1 cellular context compared by ENCODE assay signal in the genomic region with DNA sequence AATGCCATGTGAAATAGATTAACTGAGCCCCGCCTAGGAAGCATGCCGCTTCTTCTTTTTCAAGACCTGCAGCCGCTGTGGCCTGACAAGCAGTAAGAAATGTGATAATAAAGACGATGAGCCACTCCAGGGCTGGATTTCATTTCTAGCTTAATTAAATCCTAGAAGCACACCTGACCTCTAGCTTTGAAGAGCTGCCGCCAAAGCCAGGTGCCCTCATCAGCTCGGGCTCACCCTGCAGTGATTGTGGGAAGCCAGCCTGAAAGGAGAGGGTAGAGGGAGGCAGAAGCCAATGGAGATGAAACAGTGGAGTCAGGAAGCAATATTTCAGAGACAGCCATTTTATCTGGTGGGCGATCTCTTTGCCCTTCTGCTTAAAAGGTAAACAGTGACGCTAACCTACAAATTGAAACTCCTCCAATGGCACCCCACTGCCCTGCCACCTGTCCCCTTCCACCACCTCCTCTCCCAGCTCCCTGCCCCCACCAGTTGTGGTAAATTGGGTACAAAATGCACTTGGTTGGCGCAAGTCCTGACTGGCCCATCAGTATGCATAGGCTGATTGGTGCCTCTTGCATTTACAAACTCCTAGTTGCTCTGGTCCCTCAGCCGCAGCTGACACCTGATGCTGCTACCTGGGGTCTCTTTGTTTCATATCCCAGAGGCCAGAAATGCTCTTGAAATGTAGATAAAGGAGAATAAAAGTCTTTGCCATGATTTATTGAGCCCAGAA.
TF ChIP-seq lines count a peak whose summit lies in the region.

No MANE protein-coding gene starts in this region.

TF ChIP-seq in HepG2, 621 proteins besides CTCF, POLR2A, EP300 and RAD21 (continued from another document):
- TF ChIP-seq DDIT3 (CRISPR knock-in tag; IDR thresholded peaks at IDR 0.05) (no peak), ZNF264 (CRISPR knock-in tag; IDR thresholded peaks at IDR 0.05) (no peak), ZNF101 (CRISPR knock-in tag; IDR thresholded peaks at IDR 0.05; ENCODE audit: borderline replicate concordance, low read depth) (no peak), KLF15 (CRISPR knock-in tag; IDR thresholded peaks at IDR 0.05; ENCODE audit: borderline replicate concordance) (no peak), KDM3A (CRISPR knock-in tag; IDR thresholded peaks at IDR 0.05; ENCODE audit: low read depth) (no peak), ZNF678 (CRISPR knock-in tag; IDR thresholded peaks at IDR 0.05) (no peak), ZNF775 (CRISPR knock-in tag; IDR thresholded peaks at IDR 0.05; ENCODE audit: borderline replicate concordance) (no peak)
- TF ChIP-seq, protein P1, sequence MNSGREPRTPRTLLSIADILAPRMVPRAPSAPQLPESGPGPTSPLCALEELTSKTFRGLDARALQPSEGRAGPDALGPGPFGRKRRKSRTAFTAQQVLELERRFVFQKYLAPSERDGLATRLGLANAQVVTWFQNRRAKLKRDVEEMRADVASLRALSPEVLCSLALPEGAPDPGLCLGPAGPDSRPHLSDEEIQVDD (CRISPR knock-in tag; IDR thresholded peaks at IDR 0.05; ENCODE audit: borderline replicate concordance) = no peak
TF ChIP-seq in HepG2: peak in this region for 0.
